ENCODE assay signal across 20 cellular contexts in genomic region chr15:62889141-62889661, GRCh38.
A peak's percentile ranks its signal among the peaks of the same experiment; 100 is the strongest.
DNase-seq lines count a peak whose midpoint lies in the region; ATAC-seq, FAIRE-seq and TF ChIP-seq lines count a peak whose summit lies in the region.
"Had no signal": no experiment of that assay in that cellular context is flagged by ENCODE, and none has a peak within 500 bp of the region (broad histone marks: within the 10 kb centered on the region; RNA-seq: fewer than 3 reads in every experiment).

No MANE protein-coding gene starts in this region.

- H3K27ac ChIP-seq in osteoblast (ENCODE audit: low read depth, low read length) = peak overlapping the region; percentile 74
- H3K27ac ChIP-seq: BLaER1 had no signal

- no peaks in the 10 kb centered on the region for H3K79me2 ChIP-seq in osteoblast (ENCODE audit: insufficient read depth, low read length)

- H4K20me1 ChIP-seq in osteoblast (ENCODE audit: insufficient read depth, low read length) = no peaks in the 10 kb centered on the region
- H4K20me1 ChIP-seq: BLaER1 had no signal

- no peaks in the 10 kb centered on the region for H3K36me3 ChIP-seq in osteoblast (ENCODE audit: insufficient read depth, low read length)
- H3K36me3 ChIP-seq: BLaER1 had no signal

- no peak overlapping the region for H3K4me3 ChIP-seq in osteoblast (ENCODE audit: insufficient read depth, low read length)
- H3K4me3 ChIP-seq: BLaER1 had no signal

- DNase-seq in CD1c-positive myeloid dendritic cell (ENCODE audit: extremely low spot score) (peak; percentile 2), kidney tubule cell (ENCODE audit: low spot score) (peak; percentile 75), osteoblast (ENCODE audit: insufficient read length, low spot score, missing footprints) (no peak), GDM1 (lab: John Stamatoyannopoulos, UW) (no peak), NCI-H748 (lab: John Stamatoyannopoulos, UW; ENCODE audit: unreplicated experiment) (no peak)
- no peak for DNase-seq in stimulated activated naive CD4-positive, alpha-beta T cell (lab: John Stamatoyannopoulos, UW)
- DNase-seq: DND-41, GF-D8, GOT3, MM.1S, NCI-H1105, NCI-H1694, NCI-H345, NCI-H69 had no signal

- ATAC-seq in HG02981 (IDR thresholded peaks at IDR 0.05; ENCODE audit: unreplicated experiment) = no peak

- H3K9me3 ChIP-seq in osteoblast (ENCODE audit: low read depth, low read length) = no peaks in the 10 kb centered on the region
- H3K9me3 ChIP-seq: BLaER1 had no signal

- H3K27me3 ChIP-seq in osteoblast (ENCODE audit: insufficient read depth, low read length) = no peaks in the 10 kb centered on the region
- H3K27me3 ChIP-seq: BLaER1 had no signal

- H3K4me2 ChIP-seq in osteoblast (ENCODE audit: insufficient read depth, low read length) = no peak overlapping the region
- H3K4me2 ChIP-seq: BLaER1 had no signal

- FAIRE-seq in TTC549 (lab: Jason Lieb, UNC) = peak; percentile 77
- FAIRE-seq: A204.1, GM12891, GM18507 had no signal

- no peak for TF ChIP-seq CTCF in osteoblast (IDR thresholded peaks at IDR 0.05; ENCODE audit: extremely low read depth, low read depth, low read length)

- H2AFZ ChIP-seq in osteoblast (ENCODE audit: low read length) = no peak overlapping the region

- peaks cover 39% of the 10 kb centered on the region for H3K4me1 ChIP-seq in osteoblast (ENCODE audit: insufficient read depth, low read length)
- H3K4me1 ChIP-seq: BLaER1 had no signal

Comparison
In these comparisons a context has a peak if more than half of its experiments do, and no peak if none do; other contexts are left out.
1. DNase-seq: peak in CD1c-positive myeloid dendritic cell (single experiment) and kidney tubule cell (single experiment); none in osteoblast (single experiment), stimulated activated naive CD4-positive, alpha-beta T cell (0 of 6), GDM1 (single experiment) and NCI-H748 (single experiment).